13 cellular contexts compared by ENCODE assay signal in genomic region chr3:37992271-37993066, GRCh38. TPM values are rescaled to one million over a fixed set of nuclear protein-coding genes. Genes with fewer than 3 reads are reported as not detected.
DNase-seq lines count a peak whose midpoint lies in the region; ATAC-seq and TF ChIP-seq lines count a peak whose summit lies in the region.
"Had no signal": no experiment of that assay in that cellular context is flagged by ENCODE, and none has a peak within 500 bp of the region (broad histone marks: within the 10 kb centered on the region; RNA-seq: fewer than 3 reads in every experiment).

No MANE protein-coding gene starts in this region.

- no peak overlapping the region for H2BK12ac ChIP-seq in neuronal stem cell (ENCODE audit: low read length)

- H3K27me3 ChIP-seq in DND-41 (ENCODE audit: insufficient read depth, low read length, poor library complexity) = no peaks in the 10 kb centered on the region
- H3K27me3 ChIP-seq in esophagus (ENCODE audit: control insufficient read depth in 1 of 2, insufficient read depth in 2 of 2, low read length in 2 of 2) = no peaks in the 10 kb centered on the region
- peaks cover 0 to 67% (median 0%) of the 10 kb centered on the region in 3 experiments for H3K27me3 ChIP-seq in neuronal stem cell (ENCODE audit: control insufficient read depth in 3 of 3, insufficient read depth in 3 of 3, low read depth in 1 of 3, low read length in 3 of 3)
- H3K27me3 ChIP-seq: MG63 had no signal

- no peak overlapping the region for H2BK5ac ChIP-seq in neuronal stem cell (ENCODE audit: low read length)

- H4K91ac ChIP-seq in neuronal stem cell (ENCODE audit: low read depth, low read length, poor library complexity) = no peak overlapping the region

- CTCF ChIA-PET in T-cell (lab: Charles Lee) = no interaction called here

- H2AK5ac ChIP-seq in neuronal stem cell (ENCODE audit: low read depth, low read length) = peak overlapping the region; percentile 86

- H3K23ac ChIP-seq in neuronal stem cell (ENCODE audit: low read depth, low read length, poor library complexity) = peak overlapping the region; percentile 45

- no peak overlapping the region for H3K18ac ChIP-seq in neuronal stem cell (ENCODE audit: low read length)

- no peaks in the 10 kb centered on the region for H3K9me3 Mint-ChIP-seq in T-cell

- no peaks in the 10 kb centered on the region for H3K27me3 Mint-ChIP-seq in T-cell

- H3K4ac ChIP-seq in neuronal stem cell (ENCODE audit: low read length) = no peak overlapping the region

- no peaks in the 10 kb centered on the region for H3K9me3 ChIP-seq in DND-41 (ENCODE audit: insufficient read depth, low read length, severe bottlenecking)
- no peaks in the 10 kb centered on the region for H3K9me3 ChIP-seq in esophagus (ENCODE audit: control insufficient read depth in 2 of 2, insufficient read depth in 1 of 2, low read depth in 1 of 2, low read length in 1 of 2)
- H3K9me3 ChIP-seq in neuronal stem cell (replicated peaks in 1 of 2; ENCODE audit: control insufficient read depth in 2 of 2, insufficient read depth in 1 of 2, low read depth in 1 of 2, low read length in 2 of 2) = no peaks in the 10 kb centered on the region
- H3K9me3 ChIP-seq: MG63 had no signal

- no peak for TF ChIP-seq CTCF in DND-41 (IDR thresholded peaks at IDR 0.05; ENCODE audit: borderline replicate concordance, extremely low read depth, low read length, poor library complexity, severe bottlenecking)

- ATAC-seq in DND-41 (ENCODE audit: insufficient read depth, low read depth) (no peak), T-cell (replicated peaks in 1 of 4) (no peak)

- H3K9ac ChIP-seq in DND-41 (ENCODE audit: low read depth, low read length) (no peak overlapping the region), neuronal stem cell (ENCODE audit: low read depth, low read length, poor library complexity) (peak overlapping the region; percentile 50)

- H2AFZ ChIP-seq in DND-41 (ENCODE audit: low read depth, low read length) (no peak overlapping the region; the same call in 1 of the 2 replicates), neuronal stem cell (ENCODE audit: low read length) (no peak overlapping the region)

- no peak overlapping the region for H2BK120ac ChIP-seq in neuronal stem cell (ENCODE audit: low read depth, low read length)

- H3K27ac ChIP-seq in DND-41 (ENCODE audit: low read length) (no peak overlapping the region), esophagus (ENCODE audit: low read depth in 2 of 2, low read length in 1 of 2) (peak overlapping the region; percentile 62 to 83), neuronal stem cell (replicated peaks; ENCODE audit: low read length) (no peak overlapping the region)

- H3K27ac Mint-ChIP-seq in T-cell = peak overlapping the region; percentile 94 to 98

- H3K36me3 ChIP-seq in DND-41 (ENCODE audit: insufficient read depth, low read length) = peaks cover 24% of the 10 kb centered on the region
- H3K36me3 ChIP-seq in esophagus (ENCODE audit: control insufficient read depth in 2 of 2, insufficient read depth in 2 of 2, low read length in 1 of 2) = peaks cover 0 to 6% of the 10 kb centered on the region in 2 donors
- peaks cover 0 to 2% of the 10 kb centered on the region in 2 donors for H3K36me3 ChIP-seq in neuronal stem cell (replicated peaks in 1 of 2; ENCODE audit: control insufficient read depth in 2 of 2, insufficient read depth in 2 of 2, low read length in 2 of 2)
- H3K36me3 ChIP-seq: MG63 had no signal

- DNase-seq in DND-41 (peak; percentile 2), T-cell (peak in 1 of 34 experiments; percentile 16), neuronal stem cell (ENCODE audit: low spot score) (no peak), NCI-H2196 treated with DMSO at 0.1 percent for 48 hours (lab: John Stamatoyannopoulos, UW; ENCODE audit: unreplicated experiment) (no peak), medulla oblongata (ENCODE audit: extremely low spot score) (no peak), DMS114 treated with DMSO at 0.1 percent for 48 hours (lab: John Stamatoyannopoulos, UW; ENCODE audit: unreplicated experiment) (no peak)
- DNase-seq: hippocampal formation; MG63; midbrain; NCI-H226; stimulated activated CD4-positive, alpha-beta T cell treated with anti-CD3 and anti-CD28 coated beads, Interleukin-12 subunit alpha, Interleukin-12 subunit beta, amount 100 ng/mL, for 4 hours; stimulated activated CD8-positive, alpha-beta memory T cell treated with anti-CD3 and anti-CD28 coated beads, Interleukin-4, amount 100 ng/mL, for 48 hours had no signal

- H3K4me3 ChIP-seq in DND-41 (ENCODE audit: low read depth in 1 of 2, low read length in 2 of 2) (no peak overlapping the region), esophagus (ENCODE audit: low read depth in 1 of 2, low read length in 2 of 2) (no peak overlapping the region), neuronal stem cell (ENCODE audit: low read length in 2 of 2) (no peak overlapping the region)
- H3K4me3 ChIP-seq: MG63 had no signal

- 82 to 89% methylated on average over 9 of the region's 9 CpGs for WGBS in esophagus, 2 donors
- no CpG with 5 or more reads among the region's 9 CpGs for WGBS in neuronal stem cell (ENCODE audit: extremely low coverage in 2 of 2, insufficient read length in 2 of 2, insufficient replicate concordance in 1 of 2), 2 donors

- H3K4me2 ChIP-seq in DND-41 (ENCODE audit: insufficient read depth, low read length) (no peak overlapping the region), neuronal stem cell (ENCODE audit: insufficient read depth, low read length, poor library complexity, severe bottlenecking) (no peak overlapping the region)

- peaks cover 14% of the 10 kb centered on the region for H3K36me3 Mint-ChIP-seq in T-cell

- H2BK15ac ChIP-seq in neuronal stem cell (ENCODE audit: low read length) = peak overlapping the region; percentile 38

- H3K4me1 ChIP-seq in DND-41 (ENCODE audit: insufficient read depth, low read length) = peaks cover 30% of the 10 kb centered on the region
- H3K4me1 ChIP-seq in esophagus (ENCODE audit: control insufficient read depth in 2 of 2, insufficient read depth in 2 of 2, low read length in 1 of 2) = peaks cover 0 to 29% of the 10 kb centered on the region in 2 donors
- peaks cover 0 to 9% of the 10 kb centered on the region in 2 donors for H3K4me1 ChIP-seq in neuronal stem cell (ENCODE audit: control insufficient read depth in 2 of 2, insufficient read depth in 1 of 2, low read depth in 1 of 2, low read length in 2 of 2)

- peaks cover 40 to 60% (median 45%) of the 10 kb centered on the region in 3 donors for H3K4me1 Mint-ChIP-seq in T-cell

- POLR2A ChIA-PET in T-cell (lab: Charles Lee) = no interaction called here

- H3K14ac ChIP-seq in neuronal stem cell (ENCODE audit: low read length) = no peak overlapping the region

- H4K8ac ChIP-seq in neuronal stem cell (ENCODE audit: low read depth, low read length) = no peak overlapping the region

- H4K20me1 ChIP-seq in DND-41 (ENCODE audit: insufficient read depth, low read length) = 0 out of 2 replicates have a peak, but pooled peaks cover 5% of the 10 kb centered on the region

- peaks cover 18% of the 10 kb centered on the region for H3K79me2 ChIP-seq in DND-41 (ENCODE audit: insufficient read depth, low read length)

- H3K79me1 ChIP-seq in neuronal stem cell (ENCODE audit: low read depth, low read length) = no peaks in the 10 kb centered on the region

- H3K4me3 Mint-ChIP-seq in T-cell = peak overlapping the region; percentile 29 to 93 (median 93)

RNA-seq across cellular contexts. Expression of gene VILL, which starts 1.9 kb away (rescaled TPM):
- total RNA-seq in T-cell = 10 to 100 TPM; 26.6 to 44.6 (median 42.1) TPM
- 10 to 100 TPM in 1 of 2 donors, 1 to 10 TPM in 1; 4.9 to 16.7 TPM for polyA plus RNA-seq in esophagus
- 2.0 TPM for polyA plus RNA-seq in neuronal stem cell (2013, experiment 1 of 2)
- 1.7 TPM for polyA plus RNA-seq in neuronal stem cell (2013, experiment 2 of 2)

RNA-seq across cellular contexts. Expression of gene PLCD1, which starts 37.0 kb away (rescaled TPM):
- total RNA-seq in T-cell = 10 to 100 TPM; 31.3 to 91.0 (median 75.7) TPM
- polyA plus RNA-seq in esophagus = 10 to 100 TPM; 40.1 to 41.2 TPM
- 41.7 TPM for polyA plus RNA-seq in neuronal stem cell (2013, experiment 1 of 2)
- polyA plus RNA-seq in neuronal stem cell (2013, experiment 2 of 2) = 41.2 TPM

RNA-seq across cellular contexts. Expression of gene DLEC1, which starts 46.5 kb away (rescaled TPM):
- total RNA-seq in T-cell = 10 to 100 TPM in 3 of 5 donors, 1 to 10 TPM in 2; 4.7 to 21.7 (median 17.8) TPM
- under 1 TPM; 0.16 to 0.39 TPM for polyA plus RNA-seq in esophagus
- polyA plus RNA-seq in neuronal stem cell (2013, experiment 1 of 2) = 2.5 TPM
- 2.5 TPM for polyA plus RNA-seq in neuronal stem cell (2013, experiment 2 of 2)

Comparison
In these comparisons a context has a peak if more than half of its experiments do, and no peak if none do; other contexts are left out.
1. H3K27ac ChIP-seq: peak in esophagus (2 of 2); none in DND-41 (single experiment) and neuronal stem cell (single experiment).